In genomic region chr2:164551519-164551918, GRCh38 we compare ENCODE assay signal across 11 cellular contexts.
"Had no signal": no experiment of that assay in that cellular context is flagged by ENCODE, and none has a peak within 500 bp of the region (broad histone marks: within the 10 kb centered on the region; RNA-seq: fewer than 3 reads in every experiment).

No MANE protein-coding gene starts in this region.

- FAIRE-seq: H1, H54 had no signal

- H3K9me3 Mint-ChIP-seq: GM23338, HFFc6 had no signal

- H3K4me3 ChIP-seq: GM23248, GM23338, HAP-1 had no signal

- H3K9me3 ChIP-seq: HAP-1 had no signal

- DNase-seq: GM23248, GOT3, H7, H9, HCEC 1CT, HFFc6 had no signal

- H3K9ac ChIP-seq: GM23248 had no signal

- H3K4me3 Mint-ChIP-seq: GM23338, H9, HFFc6 had no signal

- H3K4me1 ChIP-seq: HAP-1 had no signal

- H3K4me2 ChIP-seq: GM23338 had no signal

- H3K36me3 ChIP-seq: HAP-1 had no signal

- H3K4me1 Mint-ChIP-seq: GM23338 had no signal

- ATAC-seq: GM23338, HCT116 had no signal

- H3K27ac ChIP-seq: GM23248 had no signal

- H3K27ac Mint-ChIP-seq: GM23338, HFFc6 had no signal

- H2AFZ ChIP-seq: GM23248, GM23338 had no signal
